In genomic region chr20:12644481-12644880, GRCh38 we compare ENCODE assay signal across 19 cellular contexts.
A peak's percentile ranks its signal among the peaks of the same experiment; 100 is the strongest.
DNase-seq lines count a peak whose midpoint lies in the region; ATAC-seq and TF ChIP-seq lines count a peak whose summit lies in the region.
"Had no signal": no experiment of that assay in that cellular context is flagged by ENCODE, and none has a peak within 500 bp of the region (broad histone marks: within the 10 kb centered on the region; RNA-seq: fewer than 3 reads in every experiment).

No MANE protein-coding gene starts in this region.

- no peak overlapping the region for H3K18ac ChIP-seq in H9 (ENCODE audit: insufficient read length, low read depth, low read length)

- H2BK120ac ChIP-seq in H9 (ENCODE audit: low read depth, low read length, poor library complexity, severe bottlenecking), result no peak overlapping the region

- H3K27me3 ChIP-seq in H9 (ENCODE audit: insufficient read depth, low read length), result no peaks in the 10 kb centered on the region

- H2BK5ac ChIP-seq in H9 (ENCODE audit: insufficient read length, low read length), result no peak overlapping the region

- H3K79me2 ChIP-seq in H9 (ENCODE audit: insufficient read depth, low read length), result no peaks in the 10 kb centered on the region

- H3K27ac ChIP-seq in H9 (ENCODE audit: insufficient read length, low read depth, low read length), result no peak overlapping the region
- H3K27ac ChIP-seq: 22Rv1, A549, C4-2B, HL-60 had no signal

- no peaks in the 10 kb centered on the region for H3K4me1 ChIP-seq in H9 (ENCODE audit: insufficient read depth, low read length)
- H3K4me1 ChIP-seq: A549, Caco-2 had no signal

- no peak overlapping the region for H3K56ac ChIP-seq in H9 (ENCODE audit: insufficient read length, low read depth, low read length)

- H3K4me2 ChIP-seq in H9 (ENCODE audit: insufficient read depth, insufficient read length, low read length), result no peak overlapping the region
- H3K4me2 ChIP-seq: A549, GM23338 had no signal

- H2AK5ac ChIP-seq in H9 (ENCODE audit: insufficient read length, low read length), result no peak overlapping the region

- H3K9me3 ChIP-seq in H9 (ENCODE audit: control insufficient read depth, low read depth, low read length), result no peaks in the 10 kb centered on the region
- H3K9me3 ChIP-seq: A549, Caco-2 had no signal

- H2BK20ac ChIP-seq in H9 (ENCODE audit: low read depth, low read length, poor library complexity, severe bottlenecking), result no peak overlapping the region

- no peak overlapping the region for H2BK15ac ChIP-seq in H9 (ENCODE audit: low read depth, low read length)

- H4K5ac ChIP-seq in H9 (ENCODE audit: insufficient read length, low read depth, low read length), result no peak overlapping the region

- no peaks in the 10 kb centered on the region for H3K23me2 ChIP-seq in H9 (ENCODE audit: insufficient read length, low read depth, low read length, poor library complexity, severe bottlenecking)

- no peak overlapping the region for H2BK12ac ChIP-seq in H9 (ENCODE audit: insufficient read length, low read depth, low read length)

- no peaks in the 10 kb centered on the region for H3K36me3 Mint-ChIP-seq in H9 (ENCODE audit: insufficient read depth in 1 of 3, low read depth in 3 of 3)

- H3T11ph ChIP-seq in H9 (ENCODE audit: low read length), result no peak overlapping the region

- H3K27me3 Mint-ChIP-seq in H9 (ENCODE audit: low read depth), result no peaks in the 10 kb centered on the region
- H3K27me3 Mint-ChIP-seq: CD4-positive, alpha-beta T cell had no signal

- H3K27ac Mint-ChIP-seq in H9, result no peak overlapping the region
- H3K27ac Mint-ChIP-seq: CD4-positive, alpha-beta T cell; GM23338; HFFc6 had no signal

- no peak overlapping the region for H3K14ac ChIP-seq in H9 (ENCODE audit: insufficient read depth, low read length)

- H3K4ac ChIP-seq in H9 (ENCODE audit: low read depth, low read length), result no peak overlapping the region

- H3K9me3 Mint-ChIP-seq in H9, result no peaks in the 10 kb centered on the region
- H3K9me3 Mint-ChIP-seq: GM23338 had no signal

- H4K91ac ChIP-seq in H9 (ENCODE audit: insufficient read length, low read depth, low read length), result no peak overlapping the region

- no peaks in the 10 kb centered on the region for H4K20me1 ChIP-seq in H9 (ENCODE audit: control insufficient read depth, insufficient read depth, insufficient read length)

- H3K4me1 Mint-ChIP-seq in H9, result no peaks in the 10 kb centered on the region

- H3K79me1 ChIP-seq in H9 (ENCODE audit: insufficient read depth, low read depth, low read length, poor library complexity, severe bottlenecking), result no peaks in the 10 kb centered on the region

- H3K9ac ChIP-seq in H9 (ENCODE audit: extremely low read depth, insufficient read length, low read length), result no peak overlapping the region

- ATAC-seq in left colon (peak; percentile 79), GM21825 (IDR thresholded peaks at IDR 0.05; ENCODE audit: unreplicated experiment) (no peak)
- ATAC-seq: A549, GM23338, HCT116 had no signal

- no peak overlapping the region for H2AFZ ChIP-seq in H9 (ENCODE audit: low read length)
- H2AFZ ChIP-seq: GM23338 had no signal

- WGBS in H9 (ENCODE audit: extremely low coverage, insufficient read length, low lambda C conversion rate), result no CpG with 5 or more reads among the region's 2 CpGs

- intact Hi-C loops in left colon (cut with DNase I, micrococcal nuclease), result no loop called here

- TF ChIP-seq CTCF in H9 (conservative IDR thresholded peaks at IDR 0.05), result no peak

- H3K4me3 Mint-ChIP-seq in H9, result no peak overlapping the region
- H3K4me3 Mint-ChIP-seq: CD4-positive, alpha-beta T cell; GM23338; HFFc6 had no signal

- H4K8ac ChIP-seq in H9 (replicated peaks; ENCODE audit: insufficient read length, low read depth, low read length), result no peak overlapping the region

- no peak overlapping the region for H3K23ac ChIP-seq in H9 (ENCODE audit: insufficient read length, low read depth, low read length)

- DNase-seq in NCI-H1436 treated with DMSO at 0.1 percent for 48 hours (lab: John Stamatoyannopoulos, UW) (peak; percentile 5), NCI-H1436 (lab: John Stamatoyannopoulos, UW) (no peak), NCI-H1092 (lab: John Stamatoyannopoulos, UW) (peak; percentile 31), NCI-H2227 (lab: John Stamatoyannopoulos, UW; ENCODE audit: unreplicated experiment) (peak; percentile 76), left colon (no peak), cerebellum (ENCODE audit: low spot score) (no peak), H9 (no peak)
- DNase-seq: AML-193; Caco-2; CD4-positive, alpha-beta T cell; HFFc6; IMR-90 had no signal

Comparison
In these comparisons a context has a peak if more than half of its experiments do, and no peak if none do; other contexts are left out.
1. DNase-seq: peak in NCI-H1436 treated with DMSO at 0.1 percent for 48 hours (single experiment), NCI-H1092 (single experiment) and NCI-H2227 (single experiment); none in NCI-H1436 (single experiment), left colon (0 of 2), cerebellum (single experiment) and H9 (single experiment).